In the genomic region with DNA sequence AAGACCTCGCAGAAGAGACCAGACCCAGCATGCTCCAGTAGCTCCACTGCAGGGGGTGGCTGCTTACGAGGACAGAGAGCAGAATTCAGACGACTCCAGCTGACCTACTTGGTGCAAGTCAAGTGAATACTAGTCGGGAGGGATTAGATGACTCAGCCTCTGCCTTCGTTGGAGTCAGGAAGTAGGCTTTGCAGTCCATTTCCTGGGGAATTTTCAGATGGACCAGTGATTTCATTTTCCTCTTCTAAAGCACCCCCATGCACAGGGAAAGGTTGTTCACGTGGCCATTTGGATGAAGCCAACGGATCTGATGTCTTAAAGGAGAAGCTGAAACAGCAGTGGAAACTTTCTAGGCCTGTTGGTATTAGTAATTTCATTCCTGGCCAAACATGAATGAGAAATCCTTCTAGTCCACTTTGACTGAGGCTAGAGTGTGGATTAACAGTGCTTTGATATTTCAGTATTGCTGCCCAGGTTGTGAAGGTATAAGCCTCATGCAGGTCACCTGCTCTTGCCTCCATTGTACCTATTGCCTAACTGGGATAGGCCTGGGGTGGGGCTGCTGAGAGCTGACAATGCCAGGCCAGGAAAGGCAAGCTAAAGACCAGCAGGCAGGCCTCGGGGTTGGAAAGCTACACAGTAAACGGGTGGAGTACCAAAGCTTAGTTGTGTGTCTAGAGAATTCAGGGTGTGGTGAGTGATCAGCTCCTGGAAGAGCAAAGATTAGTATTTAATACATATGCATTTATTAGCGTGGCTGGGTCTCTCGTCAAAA, we compare ENCODE assay signal across 8 cellular contexts.
DNase-seq lines count a peak whose midpoint lies in the region; ATAC-seq and TF ChIP-seq lines count a peak whose summit lies in the region.

No MANE protein-coding gene starts in this region.

- peaks cover 56% of the 10 kb centered on the region for H3K4me1 Mint-ChIP-seq in activated naive CD4-positive, alpha-beta T cell treated with anti-CD3 and anti-CD28 coated beads, Interleukin-2, amount 10 ng/mL, durations not matched to agents 7 days and 5 days

- peak overlapping the region; percentile 34 for H3K18ac ChIP-seq in trophoblast cell (ENCODE audit: low read length)

- peaks cover 3% of the 10 kb centered on the region for H3K27me3 Mint-ChIP-seq in activated naive CD4-positive, alpha-beta T cell treated with anti-CD3 and anti-CD28 coated beads, Interleukin-2, amount 10 ng/mL, durations not matched to agents 7 days and 5 days

- H4K12ac ChIP-seq in trophoblast cell (ENCODE audit: low read depth, low read length) = peak overlapping the region; percentile 6

- H3K27me3 ChIP-seq in NT2/D1 (ENCODE audit: insufficient read depth, insufficient read length) = no peaks in the 10 kb centered on the region
- no peaks in the 10 kb centered on the region for H3K27me3 ChIP-seq in trophoblast cell (ENCODE audit: insufficient read depth, low read length)

- peak overlapping the region; percentile 30 for H2AFZ ChIP-seq in trophoblast cell (ENCODE audit: insufficient read depth, low read length, poor library complexity)

- peaks cover 2% of the 10 kb centered on the region for H3K79me2 ChIP-seq in trophoblast cell (ENCODE audit: control insufficient read depth, insufficient read depth, low read length, poor library complexity)

- H3K14ac ChIP-seq in trophoblast cell (ENCODE audit: low read length) = peak overlapping the region; percentile 49

- no peak overlapping the region for H3K23ac ChIP-seq in trophoblast cell (ENCODE audit: low read length)

- peak overlapping the region; percentile 91 for H2BK12ac ChIP-seq in trophoblast cell (ENCODE audit: low read length)

- peak overlapping the region; percentile 30 for H3K27ac ChIP-seq in trophoblast cell (ENCODE audit: low read depth, low read length)

- H3K9me3 ChIP-seq in NT2/D1 (ENCODE audit: insufficient read depth, low read length) (no peaks in the 10 kb centered on the region), trophoblast cell (ENCODE audit: insufficient read depth, low read depth, low read length) (no peaks in the 10 kb centered on the region)

- no peak overlapping the region for H3K4me2 ChIP-seq in trophoblast cell (ENCODE audit: low read length)

- H3K36me3 Mint-ChIP-seq in activated naive CD4-positive, alpha-beta T cell treated with anti-CD3 and anti-CD28 coated beads, Interleukin-2, amount 10 ng/mL, durations not matched to agents 7 days and 5 days = peaks cover 7% of the 10 kb centered on the region

- no peak overlapping the region for H3K27ac Mint-ChIP-seq in activated naive CD4-positive, alpha-beta T cell treated with anti-CD3 and anti-CD28 coated beads, Interleukin-2, amount 10 ng/mL, durations not matched to agents 7 days and 5 days

- peak overlapping the region; percentile 67 for H2BK120ac ChIP-seq in trophoblast cell (ENCODE audit: insufficient read depth, low read length, poor library complexity)

- CTCF ChIA-PET in activated naive CD4-positive, alpha-beta T cell treated with anti-CD3 and anti-CD28 coated beads, Interleukin-2, amount 10 ng/mL, durations not matched to agents 7 days and 5 days (lab: Charles Lee) = no interaction called here

- TF ChIP-seq CTCF in epithelial cell of esophagus (IDR thresholded peaks at IDR 0.05; ENCODE audit: insufficient read depth, low read depth, low read length, missing control alignments) = no peak

- no peak for ATAC-seq in GM21447 (IDR thresholded peaks at IDR 0.05; ENCODE audit: unreplicated experiment)
- no peak for ATAC-seq in HG02763 (IDR thresholded peaks at IDR 0.05; ENCODE audit: unreplicated experiment)

- H3K9ac ChIP-seq in NT2/D1 (ENCODE audit: insufficient read length, low read depth) = no peak overlapping the region
- H3K9ac ChIP-seq in trophoblast cell (ENCODE audit: low read length) = no peak overlapping the region

- no peak overlapping the region for H3K4me3 Mint-ChIP-seq in activated naive CD4-positive, alpha-beta T cell treated with anti-CD3 and anti-CD28 coated beads, Interleukin-2, amount 10 ng/mL, durations not matched to agents 7 days and 5 days

- H3K79me1 ChIP-seq in trophoblast cell (ENCODE audit: low read length) = peaks cover 15% of the 10 kb centered on the region

- H2AK5ac ChIP-seq in trophoblast cell (ENCODE audit: low read length) = peak overlapping the region; percentile 72

- DNase-seq in ELR (ENCODE audit: low read depth) (peak; percentile 97), NT2/D1 (ENCODE audit: low read depth, low spot score) (peak; percentile 48), epithelial cell of esophagus (ENCODE audit: low read depth) (peak; percentile 97), trophoblast cell (peak in 1 of 2 donors; percentile 43), SKM-1 treated with dmso at 0.1 percent for 144 hours (lab: John Stamatoyannopoulos, UW; ENCODE audit: unreplicated experiment) (no peak)
- DNase-seq in activated naive CD4-positive, alpha-beta T cell treated with anti-CD3 and anti-CD28 coated beads, Interleukin-2, amount 10 ng/mL, durations not matched to agents 7 days and 5 days = no peak

- H2BK5ac ChIP-seq in trophoblast cell (ENCODE audit: low read depth, low read length, poor library complexity) = peak overlapping the region; percentile 67

- no peaks in the 10 kb centered on the region for H3K36me3 ChIP-seq in NT2/D1 (ENCODE audit: insufficient read depth, insufficient read length, low read length)
- H3K36me3 ChIP-seq in trophoblast cell (ENCODE audit: control insufficient read depth in 1 of 2, insufficient read depth in 2 of 2, low read length in 2 of 2) = no peaks in the 10 kb centered on the region

- H3K4me3 ChIP-seq in NT2/D1 (ENCODE audit: insufficient read length, low read depth) = no peak overlapping the region
- H3K4me3 ChIP-seq in epithelial cell of esophagus (ENCODE audit: low read length) = no peak overlapping the region
- no peak overlapping the region for H3K4me3 ChIP-seq in trophoblast cell (ENCODE audit: low read depth, low read length)

- peaks cover 3% of the 10 kb centered on the region for H3K4me1 ChIP-seq in NT2/D1 (ENCODE audit: insufficient read depth, insufficient read length)
- H3K4me1 ChIP-seq in trophoblast cell (ENCODE audit: control insufficient read depth in 1 of 2, insufficient read depth in 2 of 2, low read length in 2 of 2) = peaks cover 13 to 22% of the 10 kb centered on the region in 2 experiments

- H4K8ac ChIP-seq in trophoblast cell (ENCODE audit: low read depth, low read length) = peak overlapping the region; percentile 52

- peak overlapping the region; percentile 44 for H3K4ac ChIP-seq in trophoblast cell (ENCODE audit: low read depth, low read length)

- H4K91ac ChIP-seq in trophoblast cell (ENCODE audit: low read depth, low read length) = peak overlapping the region; percentile 84

- WGBS in trophoblast cell (ENCODE audit: extremely low coverage, insufficient coverage, insufficient read length) = no CpG with 5 or more reads among the region's 11 CpGs

- no peaks in the 10 kb centered on the region for H3K9me3 Mint-ChIP-seq in activated naive CD4-positive, alpha-beta T cell treated with anti-CD3 and anti-CD28 coated beads, Interleukin-2, amount 10 ng/mL, durations not matched to agents 7 days and 5 days

Comparison
In these comparisons a context has a peak if more than half of its experiments do, and no peak if none do; other contexts are left out.
1. DNase-seq: peak in ELR (single experiment), NT2/D1 (single experiment) and epithelial cell of esophagus (single experiment); none in activated naive CD4-positive, alpha-beta T cell treated with anti-CD3 and anti-CD28 coated beads, Interleukin-2, amount 10 ng/mL, durations not matched to agents 7 days and 5 days (single experiment) and SKM-1 treated with dmso at 0.1 percent for 144 hours (single experiment).